18 cellular contexts compared by ENCODE assay signal in the genomic region with DNA sequence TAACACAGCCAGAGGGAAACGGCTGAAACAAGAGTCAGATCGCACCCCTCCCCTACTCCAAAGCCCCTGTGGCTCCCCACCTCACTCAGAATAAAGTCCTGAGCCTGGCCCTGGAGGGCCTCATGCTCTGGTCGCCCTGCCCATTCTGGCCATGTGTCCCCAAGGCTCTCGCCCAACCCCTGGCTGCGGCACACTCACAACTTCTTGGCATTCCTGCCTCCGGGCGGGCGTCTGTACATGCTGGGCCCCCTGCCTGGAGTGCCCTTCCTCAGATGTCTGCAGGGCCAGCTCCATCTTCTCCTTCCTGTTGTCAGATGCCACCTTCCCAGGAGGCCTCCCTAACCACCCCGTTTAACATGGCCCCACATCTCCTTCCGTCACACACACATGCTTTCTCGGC. TPM values are rescaled to one million over a fixed set of nuclear protein-coding genes. Genes with fewer than 3 reads are reported as not detected.
DNase-seq lines count a peak whose midpoint lies in the region; ATAC-seq, FAIRE-seq and TF ChIP-seq lines count a peak whose summit lies in the region.
"Had no signal": no experiment of that assay in that cellular context is flagged by ENCODE, and none has a peak within 500 bp of the region (broad histone marks: within the 10 kb centered on the region; RNA-seq: fewer than 3 reads in every experiment).

No MANE protein-coding gene starts in this region.

- H3K9me3 ChIP-seq in K562 (replicated peaks; ENCODE audit: control insufficient read depth, insufficient read depth, low read depth, low read length) (no peaks in the 10 kb centered on the region), spleen (no peaks in the 10 kb centered on the region)

- no peaks in the 10 kb centered on the region for H3K36me3 Mint-ChIP-seq in activated naive CD8-positive, alpha-beta T cell treated with anti-CD3 and anti-CD28 coated beads, Interleukin-2, amount 10 ng/mL, durations not matched to agents 7 days and 5 days
- no peaks in the 10 kb centered on the region for H3K36me3 Mint-ChIP-seq in activated naive CD8-positive, alpha-beta T cell treated with anti-CD3 and anti-CD28 coated beads, Interleukin-2, amount 50 U/mL, for 24 hours (ENCODE audit: low read depth)
- no peaks in the 10 kb centered on the region for H3K36me3 Mint-ChIP-seq in stimulated activated memory B cell treated with anti-CD40 and anti-IgM and Interleukin-4, amounts not matched to agents 10 μg/mL and 1 μg/mL and 100 μg/mL, for 72 hours
- H3K36me3 Mint-ChIP-seq: CD8-positive, alpha-beta T cell had no signal

- peaks cover 13% of the 10 kb centered on the region; the same call in 1 of the 2 replicates for H4K20me1 ChIP-seq in K562 (replicated peaks; ENCODE audit: control insufficient read depth, insufficient read depth, low read length)

- POLR2A ChIA-PET in activated naive CD8-positive, alpha-beta T cell treated with anti-CD3 and anti-CD28 coated beads, Interleukin-2, amount 10 ng/mL, durations not matched to agents 7 days and 5 days (lab: Charles Lee), result no interaction called here
- POLR2A ChIA-PET in K562 (lab: Yijun Ruan, JAX), result interaction anchor here (0.6 kb wide), 1 partner anchor 1794 kb away, joined by 4 read pairs; no protein-coding TSS in a partner anchor

- ATAC-seq in activated naive CD8-positive, alpha-beta T cell treated with anti-CD3 and anti-CD28 coated beads, Interleukin-2, amount 10 ng/mL, durations not matched to agents 7 days and 5 days (ENCODE audit: low read depth), result no peak
- no peak for ATAC-seq in activated naive CD8-positive, alpha-beta T cell treated with anti-CD3 and anti-CD28 coated beads, Interleukin-2, amount 50 U/mL, for 24 hours
- no peak for ATAC-seq in K562
- ATAC-seq in stimulated activated memory B cell treated with anti-CD40 and anti-IgM and Interleukin-4, amounts not matched to agents 10 μg/mL and 1 μg/mL and 100 μg/mL, for 72 hours, result no peak
- no peak for ATAC-seq in HG03378 (IDR thresholded peaks at IDR 0.05; ENCODE audit: unreplicated experiment)
- ATAC-seq: CD8-positive, alpha-beta T cell had no signal

- BruUV-seq in K562 (replicated peaks; lab: Mats Ljungman, UMichigan), result no TSS peak

- peak overlapping the region; percentile 66 for H3K27ac Mint-ChIP-seq in activated naive CD8-positive, alpha-beta T cell treated with anti-CD3 and anti-CD28 coated beads, Interleukin-2, amount 10 ng/mL, durations not matched to agents 7 days and 5 days
- no peak overlapping the region for H3K27ac Mint-ChIP-seq in activated naive CD8-positive, alpha-beta T cell treated with anti-CD3 and anti-CD28 coated beads, Interleukin-2, amount 50 U/mL, for 24 hours
- H3K27ac Mint-ChIP-seq in stimulated activated memory B cell treated with anti-CD40 and anti-IgM and Interleukin-4, amounts not matched to agents 10 μg/mL and 1 μg/mL and 100 μg/mL, for 72 hours, result peak overlapping the region; percentile 66
- H3K27ac Mint-ChIP-seq: CD8-positive, alpha-beta T cell; H9 had no signal

- H3K27me3 Mint-ChIP-seq in activated naive CD8-positive, alpha-beta T cell treated with anti-CD3 and anti-CD28 coated beads, Interleukin-2, amount 10 ng/mL, durations not matched to agents 7 days and 5 days, result peaks cover 2% of the 10 kb centered on the region
- no peaks in the 10 kb centered on the region for H3K27me3 Mint-ChIP-seq in activated naive CD8-positive, alpha-beta T cell treated with anti-CD3 and anti-CD28 coated beads, Interleukin-2, amount 50 U/mL, for 24 hours
- H3K27me3 Mint-ChIP-seq in stimulated activated memory B cell treated with anti-CD40 and anti-IgM and Interleukin-4, amounts not matched to agents 10 μg/mL and 1 μg/mL and 100 μg/mL, for 72 hours, result no peaks in the 10 kb centered on the region

- H3K4me1 Mint-ChIP-seq in activated naive CD8-positive, alpha-beta T cell treated with anti-CD3 and anti-CD28 coated beads, Interleukin-2, amount 10 ng/mL, durations not matched to agents 7 days and 5 days, result no peaks in the 10 kb centered on the region
- H3K4me1 Mint-ChIP-seq in activated naive CD8-positive, alpha-beta T cell treated with anti-CD3 and anti-CD28 coated beads, Interleukin-2, amount 50 U/mL, for 24 hours, result no peaks in the 10 kb centered on the region
- peaks cover 29% of the 10 kb centered on the region for H3K4me1 Mint-ChIP-seq in stimulated activated memory B cell treated with anti-CD40 and anti-IgM and Interleukin-4, amounts not matched to agents 10 μg/mL and 1 μg/mL and 100 μg/mL, for 72 hours

- intact Hi-C loops in K562 (cut with micrococcal nuclease) (no loop called here), spleen (cut with DNase I; ENCODE audit: low total_unique reads) (no loop called here)

- TF ChIP-seq RAD21 in K562 (CRISPR knock-in tag; conservative IDR thresholded peaks at IDR 0.05 in 1 of 2, IDR thresholded peaks at IDR 0.05 in 1 of 2), result no peak

- H3K36me3 ChIP-seq in K562 (ENCODE audit: control insufficient read depth, insufficient read depth, low read length), result peaks cover 16% of the 10 kb centered on the region; the same call in 2 of the 3 replicates
- no peaks in the 10 kb centered on the region for H3K36me3 ChIP-seq in spleen

- in situ Hi-C loops in GM13976 (cut with MboI; ENCODE audit: low sequenced_read_pairs, unreplicated experiment) (no loop called here), K562 (cut with MboI) (no loop called here)

- H3K27ac ChIP-seq in K562 (ENCODE audit: extremely low read depth, low read depth, low read length) (no peak overlapping the region), spleen (peak overlapping the region in 1 of 8 donors; percentile 67)
- H3K27ac ChIP-seq: C4-2B had no signal

- no peak overlapping the region for H3K4me3 Mint-ChIP-seq in activated naive CD8-positive, alpha-beta T cell treated with anti-CD3 and anti-CD28 coated beads, Interleukin-2, amount 10 ng/mL, durations not matched to agents 7 days and 5 days
- no peak overlapping the region for H3K4me3 Mint-ChIP-seq in activated naive CD8-positive, alpha-beta T cell treated with anti-CD3 and anti-CD28 coated beads, Interleukin-2, amount 50 U/mL, for 24 hours
- H3K4me3 Mint-ChIP-seq in stimulated activated memory B cell treated with anti-CD40 and anti-IgM and Interleukin-4, amounts not matched to agents 10 μg/mL and 1 μg/mL and 100 μg/mL, for 72 hours, result no peak overlapping the region
- H3K4me3 Mint-ChIP-seq: CD8-positive, alpha-beta T cell; H9 had no signal

- H3K9me3 Mint-ChIP-seq in activated naive CD8-positive, alpha-beta T cell treated with anti-CD3 and anti-CD28 coated beads, Interleukin-2, amount 10 ng/mL, durations not matched to agents 7 days and 5 days, result no peaks in the 10 kb centered on the region
- H3K9me3 Mint-ChIP-seq in activated naive CD8-positive, alpha-beta T cell treated with anti-CD3 and anti-CD28 coated beads, Interleukin-2, amount 50 U/mL, for 24 hours, result no peaks in the 10 kb centered on the region
- no peaks in the 10 kb centered on the region for H3K9me3 Mint-ChIP-seq in stimulated activated memory B cell treated with anti-CD40 and anti-IgM and Interleukin-4, amounts not matched to agents 10 μg/mL and 1 μg/mL and 100 μg/mL, for 72 hours
- H3K9me3 Mint-ChIP-seq: CD8-positive, alpha-beta T cell; H9 had no signal

- TF ChIP-seq POLR2A in K562 (conservative IDR thresholded peaks at IDR 0.05) (no peak), spleen (IDR thresholded peaks at IDR 0.05) (no peak)

- H3K27me3 ChIP-seq in K562 (ENCODE audit: control insufficient read depth in 2 of 2, insufficient read depth in 2 of 2, low read length in 2 of 2) (no peaks in the 10 kb centered on the region), spleen (replicated peaks in 1 of 7) (peaks cover 0 to 17% (median 0%) of the 10 kb centered on the region in 7 donors)

- WGBS in K562 (ENCODE audit: insufficient coverage, low coverage, missing lambda C conversion rate), result 79% methylated on average over 11 of the region's 11 CpGs
- 81 to 91% (median 89%) methylated on average over 11 of the region's 11 CpGs for WGBS in spleen, 5 donors

- DNase-seq in activated naive CD8-positive, alpha-beta T cell treated with anti-CD3 and anti-CD28 coated beads, Interleukin-2, amount 10 ng/mL, durations not matched to agents 7 days and 5 days, result no peak
- DNase-seq in activated naive CD8-positive, alpha-beta T cell treated with anti-CD3 and anti-CD28 coated beads, Interleukin-2, amount 50 U/mL, for 24 hours, result no peak
- DNase-seq in GM13976 (ENCODE audit: low spot score), result peak; percentile 32
- no peak for DNase-seq in K562 (ENCODE audit: extremely low read depth in 1 of 4, low spot score in 3 of 4)
- DNase-seq in spleen, result no peak
- no peak for DNase-seq in DMS153 treated with DMSO at 0.1 percent for 48 hours (lab: John Stamatoyannopoulos, UW; ENCODE audit: unreplicated experiment)
- DNase-seq: 8988T; AML-193; CD8-positive, alpha-beta T cell; COR-L47; DMS153; DND-41; H9 had no signal

- H3K9me1 ChIP-seq in K562 (ENCODE audit: control insufficient read depth, insufficient read depth, low read length), result peaks cover 2% of the 10 kb centered on the region

- H3K9ac ChIP-seq in K562 (ENCODE audit: insufficient read depth in 1 of 2, low read depth in 2 of 2, low read length in 2 of 2), result peak overlapping the region in 1 of 2 experiments; percentile 60; a peak in 1 of 4 replicates

- TF ChIP-seq EP300 in K562 (IDR thresholded peaks at IDR 0.05; ENCODE audit: low read length), result no peak

- H3K4me3 ChIP-seq in K562, result no peak overlapping the region
- no peak overlapping the region for H3K4me3 ChIP-seq in spleen

- H3K4me1 ChIP-seq in K562 (replicated peaks in 1 of 2; ENCODE audit: control insufficient read depth in 2 of 2, insufficient read depth in 2 of 2, low read length in 2 of 2) (peaks cover 17 to 40% of the 10 kb centered on the region in 2 experiments; a peak in 4 of 5 replicates), spleen (peaks cover 4 to 41% (median 18%) of the 10 kb centered on the region in 6 donors)

- H2AFZ ChIP-seq in K562 (ENCODE audit: low read depth, low read length), result no peak overlapping the region

- TF ChIP-seq CTCF in GM13976 (IDR thresholded peaks at IDR 0.05; ENCODE audit: borderline replicate concordance, control extremely low read depth, extremely low read depth, insufficient read depth, missing control alignments) (no peak), K562 (IDR thresholded peaks at IDR 0.05 in 2 of 3, conservative IDR thresholded peaks at IDR 0.05 in 1 of 3; ENCODE audit: insufficient read depth in 2 of 3, low read depth in 1 of 3, low read length in 3 of 3) (no peak), spleen (IDR thresholded peaks at IDR 0.05 in 8 of 11, conservative IDR thresholded peaks at IDR 0.05 in 3 of 11) (no peak)

- peaks cover 6% of the 10 kb centered on the region; the same call in 2 of the 3 replicates for H3K79me2 ChIP-seq in K562 (ENCODE audit: control insufficient read depth, insufficient read depth, low read length)

- no peak for FAIRE-seq in K562 (lab: Jason Lieb, UNC)
- FAIRE-seq: D721Med, GM18507 had no signal

- H3K4me2 ChIP-seq in K562 (ENCODE audit: insufficient read depth, low read length), result no peak overlapping the region

- CTCF ChIA-PET in K562 (lab: Yijun Ruan, JAX; ENCODE audit: low intra/inter-chr PET ratio), result no interaction called here

RNA-seq across cellular contexts. Expression of a gene that starts 17.1 kb away (rescaled TPM):
- total RNA-seq in activated naive CD8-positive, alpha-beta T cell treated with anti-CD3 and anti-CD28 coated beads, Interleukin-2, amount 10 ng/mL, durations not matched to agents 7 days and 5 days, result 10 to 100 TPM; 39.1 to 41.1 TPM
- 83.7 and 101 TPM in 2 replicates for total RNA-seq in K562 (2011; cell fraction: chromatin; rRNA removed; ENCODE audit: low replicate concordance)
- 37.2 and 38.4 TPM in 2 replicates for total RNA-seq in K562 (2011; cell fraction: nucleolus; rRNA removed)
- total RNA-seq in K562 (2011; cell fraction: nucleoplasm; rRNA removed), result 54.0 and 63.1 TPM in 2 replicates
- total RNA-seq in K562 (2014; rRNA removed) (14.8 and 17.9 TPM in 2 replicates), K562 (2014; rRNA removed; fragmentation: Illumina TruSeq; extraction: Trizol) (9.7 and 10.6 TPM in 2 replicates), K562 (2015; rRNA removed; fragmentation: Illumina TruSeq; extraction: Trizol) (13.8 and 14.1 TPM in 2 replicates), K562 (2021) (33.2 and 36.2 TPM in 2 replicates), spleen (10 to 100 TPM; 25.3 to 45.4 (median 34.9) TPM)
- polyA plus RNA-seq in K562 (2011; rRNA removed) (11.6 and 15.4 TPM in 2 replicates), K562 (2014; fragmentation: Illumina TruSeq; extraction: Trizol) (14.8 and 16.0 TPM in 2 replicates), K562 (2014; fragmentation: Nextera tagmentation; extraction: Ambion mirVana) (1 to 10 TPM; 5.1 to 6.6 TPM), K562 (2014; rRNA removed) (13.6 and 15.9 TPM in 2 replicates), spleen (1 to 10 TPM; 3.4 to 8.4 (median 4.2) TPM)
- polyA plus RNA-seq in K562 (2011; cell fraction: cytosol; rRNA removed), result 9.9 and 14.8 TPM in 2 replicates
- 42.8 and 74.6 TPM in 2 replicates for polyA plus RNA-seq in K562 (2011; cell fraction: nucleus; rRNA removed)
- polyA plus RNA-seq in K562 (2012), result 15.9 and 17.9 TPM in 2 replicates
- 10.1 and 11.5 TPM in 2 replicates for polyA minus RNA-seq in K562 (2011; rRNA and poly(A)+ RNA removed)
- polyA minus RNA-seq in K562 (2011; cell fraction: cytosol; rRNA and poly(A)+ RNA removed), result 15.5 and 25.2 TPM in 2 replicates
- 17.2 and 19.1 TPM in 2 replicates for polyA minus RNA-seq in K562 (2011; cell fraction: nucleus; rRNA and poly(A)+ RNA removed)
